1 cellular context compared by ENCODE assay signal in the genomic region with DNA sequence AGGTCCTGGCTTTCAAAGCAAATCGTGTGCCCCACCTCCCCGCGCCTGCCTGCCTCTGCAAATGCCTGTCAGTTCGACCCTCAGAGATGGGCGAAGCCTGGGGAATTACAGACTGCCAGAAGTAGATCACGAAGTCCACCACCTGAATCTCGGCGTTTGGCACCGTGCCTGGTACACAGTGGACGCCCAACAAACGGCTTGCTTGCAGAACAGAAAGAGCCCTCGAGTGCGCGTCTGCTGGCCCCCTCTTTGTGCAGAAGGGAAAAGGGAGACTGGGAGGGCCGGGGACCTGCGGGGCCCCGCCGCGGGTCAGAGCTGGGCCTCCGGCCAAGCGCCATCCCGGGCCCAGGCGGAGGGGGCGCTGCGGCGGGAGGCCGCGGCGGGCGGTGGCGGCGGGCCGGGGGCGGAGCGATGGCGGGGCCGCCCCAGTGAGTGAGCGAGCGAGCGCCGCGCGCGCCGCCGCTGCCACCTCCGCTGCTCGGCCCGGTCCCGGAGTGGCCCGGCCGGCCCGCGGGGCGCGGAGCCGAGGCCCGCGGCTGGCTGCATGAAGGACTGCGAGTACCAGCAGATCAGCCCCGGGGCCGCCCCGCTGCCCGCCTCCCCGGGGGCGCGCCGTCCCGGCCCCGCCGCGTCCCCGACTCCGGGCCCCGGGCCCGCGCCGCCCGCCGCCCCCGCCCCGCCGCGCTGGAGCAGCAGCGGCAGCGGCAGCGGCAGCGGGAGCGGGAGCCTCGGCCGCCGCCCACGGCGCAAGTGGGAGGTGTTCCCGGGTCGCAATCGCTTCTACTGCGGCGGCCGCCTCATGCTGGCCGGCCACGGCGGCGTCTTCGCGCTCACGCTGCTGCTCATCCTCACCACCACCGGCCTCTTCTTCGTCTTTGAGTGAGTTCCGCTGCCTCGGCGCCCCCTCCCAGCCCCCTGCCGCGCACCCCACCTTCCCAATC.
TF ChIP-seq lines count a peak whose summit lies in the region.

A gene with protein sequence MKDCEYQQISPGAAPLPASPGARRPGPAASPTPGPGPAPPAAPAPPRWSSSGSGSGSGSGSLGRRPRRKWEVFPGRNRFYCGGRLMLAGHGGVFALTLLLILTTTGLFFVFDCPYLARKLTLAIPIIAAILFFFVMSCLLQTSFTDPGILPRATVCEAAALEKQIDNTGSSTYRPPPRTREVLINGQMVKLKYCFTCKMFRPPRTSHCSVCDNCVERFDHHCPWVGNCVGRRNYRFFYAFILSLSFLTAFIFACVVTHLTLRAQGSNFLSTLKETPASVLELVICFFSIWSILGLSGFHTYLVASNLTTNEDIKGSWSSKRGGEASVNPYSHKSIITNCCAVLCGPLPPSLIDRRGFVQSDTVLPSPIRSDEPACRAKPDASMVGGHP (plus strand): TSS at position 428 of the 941 bp plus-strand sequence. CDS start 117 bp downstream, at position 545.

TF ChIP-seq in K562, 482 proteins besides CTCF, POLR2A, EP300 and RAD21 (continued from another document and continues in another):
- TF ChIP-seq PHTF2 (CRISPR knock-in tag; IDR thresholded peaks at IDR 0.05) = no peak
- TF ChIP-seq BRD4 (IDR thresholded peaks at IDR 0.05) = no peak
- no peak for TF ChIP-seq RFX1 (IDR thresholded peaks at IDR 0.05)
- TF ChIP-seq ZNF165 (CRISPR knock-in tag; IDR thresholded peaks at IDR 0.05; ENCODE audit: borderline replicate concordance) = no peak
- TF ChIP-seq TEAD2 (tag; IDR thresholded peaks at IDR 0.05) = no peak
- TF ChIP-seq PHF8 (IDR thresholded peaks at IDR 0.05; ENCODE audit: borderline replicate concordance, low read length) = peak; percentile 77; the same call in 1 of the 2 replicates
- TF ChIP-seq, protein P1, sequence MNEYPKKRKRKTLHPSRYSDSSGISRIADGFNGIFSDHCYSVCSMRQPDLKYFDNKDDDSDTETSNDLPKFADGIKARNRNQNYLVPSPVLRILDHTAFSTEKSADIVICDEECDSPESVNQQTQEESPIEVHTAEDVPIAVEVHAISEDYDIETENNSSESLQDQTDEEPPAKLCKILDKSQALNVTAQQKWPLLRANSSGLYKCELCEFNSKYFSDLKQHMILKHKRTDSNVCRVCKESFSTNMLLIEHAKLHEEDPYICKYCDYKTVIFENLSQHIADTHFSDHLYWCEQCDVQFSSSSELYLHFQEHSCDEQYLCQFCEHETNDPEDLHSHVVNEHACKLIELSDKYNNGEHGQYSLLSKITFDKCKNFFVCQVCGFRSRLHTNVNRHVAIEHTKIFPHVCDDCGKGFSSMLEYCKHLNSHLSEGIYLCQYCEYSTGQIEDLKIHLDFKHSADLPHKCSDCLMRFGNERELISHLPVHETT (CRISPR knock-in tag; conservative IDR thresholded peaks at IDR 0.05 in 1 of 2, IDR thresholded peaks at IDR 0.05 in 1 of 2) = peak in 1 of 2 experiments; percentile 92; a peak in 2 of 4 replicates
- TF ChIP-seq, protein P2, sequence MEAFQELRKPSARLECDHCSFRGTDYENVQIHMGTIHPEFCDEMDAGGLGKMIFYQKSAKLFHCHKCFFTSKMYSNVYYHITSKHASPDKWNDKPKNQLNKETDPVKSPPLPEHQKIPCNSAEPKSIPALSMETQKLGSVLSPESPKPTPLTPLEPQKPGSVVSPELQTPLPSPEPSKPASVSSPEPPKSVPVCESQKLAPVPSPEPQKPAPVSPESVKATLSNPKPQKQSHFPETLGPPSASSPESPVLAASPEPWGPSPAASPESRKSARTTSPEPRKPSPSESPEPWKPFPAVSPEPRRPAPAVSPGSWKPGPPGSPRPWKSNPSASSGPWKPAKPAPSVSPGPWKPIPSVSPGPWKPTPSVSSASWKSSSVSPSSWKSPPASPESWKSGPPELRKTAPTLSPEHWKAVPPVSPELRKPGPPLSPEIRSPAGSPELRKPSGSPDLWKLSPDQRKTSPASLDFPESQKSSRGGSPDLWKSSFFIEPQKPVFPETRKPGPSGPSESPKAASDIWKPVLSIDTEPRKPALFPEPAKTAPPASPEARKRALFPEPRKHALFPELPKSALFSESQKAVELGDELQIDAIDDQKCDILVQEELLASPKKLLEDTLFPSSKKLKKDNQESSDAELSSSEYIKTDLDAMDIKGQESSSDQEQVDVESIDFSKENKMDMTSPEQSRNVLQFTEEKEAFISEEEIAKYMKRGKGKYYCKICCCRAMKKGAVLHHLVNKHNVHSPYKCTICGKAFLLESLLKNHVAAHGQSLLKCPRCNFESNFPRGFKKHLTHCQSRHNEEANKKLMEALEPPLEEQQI (IDR thresholded peaks at IDR 0.05) = no peak
- TF ChIP-seq CHD4 (IDR thresholded peaks at IDR 0.05; ENCODE audit: insufficient read depth, insufficient replicate concordance, low read depth, low read length, poor library complexity, severe bottlenecking) = no peak
- TF ChIP-seq ZBTB17 (CRISPR knock-in tag; IDR thresholded peaks at IDR 0.05) = peak; percentile 54
- no peak for TF ChIP-seq RNF2 (IDR thresholded peaks at IDR 0.05)
- TF ChIP-seq, protein P3, sequence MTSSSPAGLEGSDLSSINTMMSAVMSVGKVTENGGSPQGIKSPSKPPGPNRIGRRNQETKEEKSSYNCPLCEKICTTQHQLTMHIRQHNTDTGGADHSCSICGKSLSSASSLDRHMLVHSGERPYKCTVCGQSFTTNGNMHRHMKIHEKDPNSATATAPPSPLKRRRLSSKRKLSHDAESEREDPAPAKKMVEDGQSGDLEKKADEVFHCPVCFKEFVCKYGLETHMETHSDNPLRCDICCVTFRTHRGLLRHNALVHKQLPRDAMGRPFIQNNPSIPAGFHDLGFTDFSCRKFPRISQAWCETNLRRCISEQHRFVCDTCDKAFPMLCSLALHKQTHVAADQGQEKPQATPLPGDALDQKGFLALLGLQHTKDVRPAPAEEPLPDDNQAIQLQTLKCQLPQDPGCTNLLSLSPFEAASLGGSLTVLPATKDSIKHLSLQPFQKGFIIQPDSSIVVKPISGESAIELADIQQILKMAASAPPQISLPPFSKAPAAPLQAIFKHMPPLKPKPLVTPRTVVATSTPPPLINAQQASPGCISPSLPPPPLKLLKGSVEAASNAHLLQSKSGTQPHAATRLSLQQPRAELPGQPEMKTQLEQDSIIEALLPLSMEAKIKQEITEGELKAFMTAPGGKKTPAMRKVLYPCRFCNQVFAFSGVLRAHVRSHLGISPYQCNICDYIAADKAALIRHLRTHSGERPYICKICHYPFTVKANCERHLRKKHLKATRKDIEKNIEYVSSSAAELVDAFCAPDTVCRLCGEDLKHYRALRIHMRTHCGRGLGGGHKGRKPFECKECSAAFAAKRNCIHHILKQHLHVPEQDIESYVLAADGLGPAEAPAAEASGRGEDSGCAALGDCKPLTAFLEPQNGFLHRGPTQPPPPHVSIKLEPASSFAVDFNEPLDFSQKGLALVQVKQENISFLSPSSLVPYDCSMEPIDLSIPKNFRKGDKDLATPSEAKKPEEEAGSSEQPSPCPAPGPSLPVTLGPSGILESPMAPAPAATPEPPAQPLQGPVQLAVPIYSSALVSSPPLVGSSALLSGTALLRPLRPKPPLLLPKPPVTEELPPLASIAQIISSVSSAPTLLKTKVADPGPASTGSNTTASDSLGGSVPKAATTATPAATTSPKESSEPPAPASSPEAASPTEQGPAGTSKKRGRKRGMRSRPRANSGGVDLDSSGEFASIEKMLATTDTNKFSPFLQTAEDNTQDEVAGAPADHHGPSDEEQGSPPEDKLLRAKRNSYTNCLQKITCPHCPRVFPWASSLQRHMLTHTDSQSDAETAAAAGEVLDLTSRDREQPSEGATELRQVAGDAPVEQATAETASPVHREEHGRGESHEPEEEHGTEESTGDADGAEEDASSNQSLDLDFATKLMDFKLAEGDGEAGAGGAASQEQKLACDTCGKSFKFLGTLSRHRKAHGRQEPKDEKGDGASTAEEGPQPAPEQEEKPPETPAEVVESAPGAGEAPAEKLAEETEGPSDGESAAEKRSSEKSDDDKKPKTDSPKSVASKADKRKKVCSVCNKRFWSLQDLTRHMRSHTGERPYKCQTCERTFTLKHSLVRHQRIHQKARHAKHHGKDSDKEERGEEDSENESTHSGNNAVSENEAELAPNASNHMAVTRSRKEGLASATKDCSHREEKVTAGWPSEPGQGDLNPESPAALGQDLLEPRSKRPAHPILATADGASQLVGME (CRISPR knock-in tag; IDR thresholded peaks at IDR 0.05) = no peak
- TF ChIP-seq XRCC3 (IDR thresholded peaks at IDR 0.05) = no peak
- no peak for TF ChIP-seq CHCHD3 (CRISPR knock-in tag; IDR thresholded peaks at IDR 0.05)
- no peak for TF ChIP-seq PHB2 (IDR thresholded peaks at IDR 0.05; ENCODE audit: low read depth)
- peak; percentile 85 for TF ChIP-seq ZFX (CRISPR knock-in tag; IDR thresholded peaks at IDR 0.05)
- TF ChIP-seq LEF1 (IDR thresholded peaks at IDR 0.05) = no peak
- TF ChIP-seq ZNF766 (CRISPR knock-in tag; conservative IDR thresholded peaks at IDR 0.05) = peak; percentile 89
- TF ChIP-seq HNRNPUL1 (IDR thresholded peaks at IDR 0.05; ENCODE audit: low read length) = no peak
- no peak for TF ChIP-seq MTA1 (IDR thresholded peaks at IDR 0.05; ENCODE audit: borderline replicate concordance)
- TF ChIP-seq ZNF12 (CRISPR knock-in tag; IDR thresholded peaks at IDR 0.05) = no peak
- TF ChIP-seq CAMTA2 (CRISPR knock-in tag; conservative IDR thresholded peaks at IDR 0.05) = no peak; the same call in 1 of the 2 replicates
- no peak for TF ChIP-seq ARNT (IDR thresholded peaks at IDR 0.05)
- no peak for TF ChIP-seq JUNB (CRISPR knock-in tag; conservative IDR thresholded peaks at IDR 0.05)
- TF ChIP-seq, protein P4, sequence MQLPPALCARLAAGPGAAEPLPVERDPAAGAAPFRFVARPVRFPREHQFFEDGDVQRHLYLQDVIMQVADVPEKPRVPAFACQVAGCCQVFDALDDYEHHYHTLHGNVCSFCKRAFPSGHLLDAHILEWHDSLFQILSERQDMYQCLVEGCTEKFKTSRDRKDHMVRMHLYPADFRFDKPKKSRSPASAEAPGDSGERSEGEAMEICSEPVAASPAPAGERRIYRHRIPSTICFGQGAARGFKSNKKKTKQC (CRISPR knock-in tag; IDR thresholded peaks at IDR 0.05) = no peak
- no peak for TF ChIP-seq MIER1 (IDR thresholded peaks at IDR 0.05; ENCODE audit: low read depth)
- no peak for TF ChIP-seq THRAP3 (IDR thresholded peaks at IDR 0.05; ENCODE audit: borderline replicate concordance)
- TF ChIP-seq, protein P5, sequence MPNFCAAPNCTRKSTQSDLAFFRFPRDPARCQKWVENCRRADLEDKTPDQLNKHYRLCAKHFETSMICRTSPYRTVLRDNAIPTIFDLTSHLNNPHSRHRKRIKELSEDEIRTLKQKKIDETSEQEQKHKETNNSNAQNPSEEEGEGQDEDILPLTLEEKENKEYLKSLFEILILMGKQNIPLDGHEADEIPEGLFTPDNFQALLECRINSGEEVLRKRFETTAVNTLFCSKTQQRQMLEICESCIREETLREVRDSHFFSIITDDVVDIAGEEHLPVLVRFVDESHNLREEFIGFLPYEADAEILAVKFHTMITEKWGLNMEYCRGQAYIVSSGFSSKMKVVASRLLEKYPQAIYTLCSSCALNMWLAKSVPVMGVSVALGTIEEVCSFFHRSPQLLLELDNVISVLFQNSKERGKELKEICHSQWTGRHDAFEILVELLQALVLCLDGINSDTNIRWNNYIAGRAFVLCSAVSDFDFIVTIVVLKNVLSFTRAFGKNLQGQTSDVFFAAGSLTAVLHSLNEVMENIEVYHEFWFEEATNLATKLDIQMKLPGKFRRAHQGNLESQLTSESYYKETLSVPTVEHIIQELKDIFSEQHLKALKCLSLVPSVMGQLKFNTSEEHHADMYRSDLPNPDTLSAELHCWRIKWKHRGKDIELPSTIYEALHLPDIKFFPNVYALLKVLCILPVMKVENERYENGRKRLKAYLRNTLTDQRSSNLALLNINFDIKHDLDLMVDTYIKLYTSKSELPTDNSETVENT (CRISPR knock-in tag; IDR thresholded peaks at IDR 0.05) = no peak
- 0 out of 2 replicates have a peak, but pooled peaks have one; percentile 26 for TF ChIP-seq SIN3B (IDR thresholded peaks at IDR 0.05; ENCODE audit: low read depth)
- TF ChIP-seq KAT2B (IDR thresholded peaks at IDR 0.05; ENCODE audit: low read depth, low read length) = no peak
- TF ChIP-seq POLR2AphosphoS2 (IDR thresholded peaks at IDR 0.05; ENCODE audit: low read length) = no peak
- TF ChIP-seq SREBF1 (IDR thresholded peaks at IDR 0.05; ENCODE audit: borderline replicate concordance, low read depth, low read length) = no peak
- TF ChIP-seq KDM5B (IDR thresholded peaks at IDR 0.05; ENCODE audit: insufficient replicate concordance, low read depth, low read length) = peak; percentile 73
- TF ChIP-seq, protein P6, sequence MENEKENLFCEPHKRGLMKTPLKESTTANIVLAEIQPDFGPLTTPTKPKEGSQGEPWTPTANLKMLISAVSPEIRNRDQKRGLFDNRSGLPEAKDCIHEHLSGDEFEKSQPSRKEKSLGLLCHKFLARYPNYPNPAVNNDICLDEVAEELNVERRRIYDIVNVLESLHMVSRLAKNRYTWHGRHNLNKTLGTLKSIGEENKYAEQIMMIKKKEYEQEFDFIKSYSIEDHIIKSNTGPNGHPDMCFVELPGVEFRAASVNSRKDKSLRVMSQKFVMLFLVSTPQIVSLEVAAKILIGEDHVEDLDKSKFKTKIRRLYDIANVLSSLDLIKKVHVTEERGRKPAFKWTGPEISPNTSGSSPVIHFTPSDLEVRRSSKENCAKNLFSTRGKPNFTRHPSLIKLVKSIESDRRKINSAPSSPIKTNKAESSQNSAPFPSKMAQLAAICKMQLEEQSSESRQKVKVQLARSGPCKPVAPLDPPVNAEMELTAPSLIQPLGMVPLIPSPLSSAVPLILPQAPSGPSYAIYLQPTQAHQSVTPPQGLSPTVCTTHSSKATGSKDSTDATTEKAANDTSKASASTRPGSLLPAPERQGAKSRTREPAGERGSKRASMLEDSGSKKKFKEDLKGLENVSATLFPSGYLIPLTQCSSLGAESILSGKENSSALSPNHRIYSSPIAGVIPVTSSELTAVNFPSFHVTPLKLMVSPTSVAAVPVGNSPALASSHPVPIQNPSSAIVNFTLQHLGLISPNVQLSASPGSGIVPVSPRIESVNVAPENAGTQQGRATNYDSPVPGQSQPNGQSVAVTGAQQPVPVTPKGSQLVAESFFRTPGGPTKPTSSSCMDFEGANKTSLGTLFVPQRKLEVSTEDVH (IDR thresholded peaks at IDR 0.05; ENCODE audit: low read depth, partially characterized antibody) = no peak
- peak; percentile 1 for TF ChIP-seq SP2 (IDR thresholded peaks at IDR 0.05; ENCODE audit: extremely low read depth, low read depth, low read length, poor library complexity, severe bottlenecking)
- no peak for TF ChIP-seq SNRNP70 (optimal IDR thresholded peaks at IDR 0.05; ENCODE audit: low read depth, low read length)
- no peak for TF ChIP-seq RHOXF2B (CRISPR knock-in tag; conservative IDR thresholded peaks at IDR 0.05)
- TF ChIP-seq, protein P7, sequence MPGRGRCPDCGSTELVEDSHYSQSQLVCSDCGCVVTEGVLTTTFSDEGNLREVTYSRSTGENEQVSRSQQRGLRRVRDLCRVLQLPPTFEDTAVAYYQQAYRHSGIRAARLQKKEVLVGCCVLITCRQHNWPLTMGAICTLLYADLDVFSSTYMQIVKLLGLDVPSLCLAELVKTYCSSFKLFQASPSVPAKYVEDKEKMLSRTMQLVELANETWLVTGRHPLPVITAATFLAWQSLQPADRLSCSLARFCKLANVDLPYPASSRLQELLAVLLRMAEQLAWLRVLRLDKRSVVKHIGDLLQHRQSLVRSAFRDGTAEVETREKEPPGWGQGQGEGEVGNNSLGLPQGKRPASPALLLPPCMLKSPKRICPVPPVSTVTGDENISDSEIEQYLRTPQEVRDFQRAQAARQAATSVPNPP (IDR thresholded peaks at IDR 0.05; ENCODE audit: borderline replicate concordance, insufficient read depth, insufficient read length) = no peak
- TF ChIP-seq ATF7 (IDR thresholded peaks at IDR 0.05) = 0 out of 2 replicates have a peak, but pooled peaks have one; percentile 13
- no peak for TF ChIP-seq ATF1 (CRISPR knock-in tag; IDR thresholded peaks at IDR 0.05)
- TF ChIP-seq ATF1 (tag; IDR thresholded peaks at IDR 0.05) = no peak
- TF ChIP-seq GTF2A2 (tag; IDR thresholded peaks at IDR 0.05) = no peak
- no peak for TF ChIP-seq C11orf30 (IDR thresholded peaks at IDR 0.05; ENCODE audit: low read depth)
- TF ChIP-seq NFIC (IDR thresholded peaks at IDR 0.05) = peak; percentile 93
- TF ChIP-seq ZBTB1 (CRISPR knock-in tag; IDR thresholded peaks at IDR 0.05; ENCODE audit: borderline replicate concordance, low read depth) = no peak
- TF ChIP-seq ESRRB (CRISPR knock-in tag; IDR thresholded peaks at IDR 0.05; ENCODE audit: borderline replicate concordance) = no peak
